In genomic region chr6:118295336-118295735, GRCh38 we compare ENCODE assay signal across 18 cellular contexts.
DNase-seq lines count a peak whose midpoint lies in the region; ATAC-seq and TF ChIP-seq lines count a peak whose summit lies in the region.
"Had no signal": no experiment of that assay in that cellular context is flagged by ENCODE, and none has a peak within 500 bp of the region (broad histone marks: within the 10 kb centered on the region; RNA-seq: fewer than 3 reads in every experiment).

No MANE protein-coding gene starts in this region.

- TF ChIP-seq CTCF in coronary artery (IDR thresholded peaks at IDR 0.05) (no peak), ovary (IDR thresholded peaks at IDR 0.05) (no peak)

- no peak for DNase-seq in coronary artery (ENCODE audit: low spot score)
- no peak for DNase-seq in Right ventricle myocardium superior
- peak; percentile 43 for DNase-seq in left kidney (ENCODE audit: low read depth, low spot score)
- DNase-seq in ovary: no peak
- no peak for DNase-seq in stimulated activated CD4-positive, alpha-beta T cell treated with anti-CD3 and anti-CD28 coated beads, Interleukin-12 subunit alpha, Interleukin-12 subunit beta, amount 100 ng/mL, for 4 hours
- DNase-seq: ACHN, AML-193, DMS 273 treated with DMSO at 0.1 percent for 48 hours, EL, GOT3, NCI-H1436, NCI-H2081, NCI-H345, NCI-H526 treated with DMSO at 0.1 percent for 48 hours, OCI-M1 had no signal

- TF ChIP-seq POLR2A in ovary (IDR thresholded peaks at IDR 0.05) (no peak), GM18505 (IDR thresholded peaks at IDR 0.05; ENCODE audit: borderline replicate concordance, extremely low read depth, insufficient read depth, insufficient read length) (no peak)

- no peaks in the 10 kb centered on the region for H3K36me3 ChIP-seq in skeletal muscle tissue (ENCODE audit: control insufficient read depth in 3 of 3, insufficient read depth in 3 of 3, low read length in 3 of 3)
- no peaks in the 10 kb centered on the region for H3K36me3 ChIP-seq in ovary

- no peaks in the 10 kb centered on the region for H3K27me3 ChIP-seq in skeletal muscle tissue (ENCODE audit: control insufficient read depth in 3 of 3, insufficient read depth in 3 of 3, low read length in 3 of 3)
- H3K27me3 ChIP-seq in ovary: no peaks in the 10 kb centered on the region

- no peaks in the 10 kb centered on the region for H3K9me3 ChIP-seq in skeletal muscle tissue (ENCODE audit: control insufficient read depth in 3 of 3, low read length in 3 of 3)
- no peaks in the 10 kb centered on the region for H3K9me3 ChIP-seq in ovary

- peak overlapping the region; percentile 1 to 78 (median 15) for H3K9ac ChIP-seq in skeletal muscle tissue (ENCODE audit: low read depth in 1 of 3, low read length in 3 of 3)

- H3K4me1 ChIP-seq in skeletal muscle tissue (ENCODE audit: control insufficient read depth in 3 of 3, insufficient read depth in 3 of 3, low read length in 3 of 3) (peaks cover 10 to 22% (median 11%) of the 10 kb centered on the region in 3 donors), ovary (ENCODE audit: insufficient read depth) (no peaks in the 10 kb centered on the region)

- no peak for TF ChIP-seq EP300 in ovary (IDR thresholded peaks at IDR 0.05)

- ATAC-seq in Right ventricle myocardium superior (ENCODE audit: poor library complexity) (peak; percentile 92), GM18505 (IDR thresholded peaks at IDR 0.05; ENCODE audit: unreplicated experiment) (no peak)
- ATAC-seq: K562 had no signal

- H3K4me3 ChIP-seq in coronary artery (no peak overlapping the region), skeletal muscle tissue (ENCODE audit: low read length in 3 of 3) (no peak overlapping the region), ovary (no peak overlapping the region)
- H3K4me3 ChIP-seq: K562 had no signal

- H3K27ac ChIP-seq in coronary artery: peak overlapping the region; percentile 86 to 91
- peak overlapping the region; percentile 93 for H3K27ac ChIP-seq in skeletal muscle tissue (ENCODE audit: low read depth, low read length)
- no peak overlapping the region for H3K27ac ChIP-seq in ovary

- intact Hi-C loops in Right ventricle myocardium superior (cut with DNase I) (loop anchor here (5.0 kb wide), 1 partner anchor 77 kb away; no protein-coding TSS in a partner anchor), ovary (cut with DNase I) (no loop called here)

Comparison
In these comparisons a context has a peak if more than half of its experiments do, and no peak if none do; other contexts are left out.
1. H3K27ac ChIP-seq: peak in coronary artery (2 of 2) and skeletal muscle tissue (single experiment); none in ovary (0 of 2).